17 cellular contexts compared by ENCODE assay signal in genomic region chr6:87923389-87924050, GRCh38.
DNase-seq lines count a peak whose midpoint lies in the region; ATAC-seq and TF ChIP-seq lines count a peak whose summit lies in the region.
"Had no signal": no experiment of that assay in that cellular context is flagged by ENCODE, and none has a peak within 500 bp of the region (broad histone marks: within the 10 kb centered on the region; RNA-seq: fewer than 3 reads in every experiment).

No MANE protein-coding gene starts in this region.

- no peak for ATAC-seq in GM18505 (IDR thresholded peaks at IDR 0.05; ENCODE audit: unreplicated experiment)
- no peak for ATAC-seq in central memory CD8-positive, alpha-beta T cell (replicated peaks; ENCODE audit: extremely low read depth, poor library complexity, severe bottlenecking)
- no peak for ATAC-seq in stimulated activated effector memory CD8-positive, alpha-beta T cell treated with anti-CD3 and anti-CD28 coated beads, Interleukin-12 subunit alpha, Interleukin-12 subunit beta, amount 100 ng/mL, for 72 hours
- ATAC-seq: GM23338, HepG2 had no signal

- 83 to 89% methylated on average over 7 of the region's 7 CpGs for WGBS in esophagus squamous epithelium, 2 donors

- H3K36me3 ChIP-seq in esophagus squamous epithelium = no peaks in the 10 kb centered on the region

- DNase-seq in NAMALWA (ENCODE audit: low spot score) (peak; percentile 74), SKM-1 (lab: John Stamatoyannopoulos, UW; ENCODE audit: unreplicated experiment) (no peak), HUDEP-2 (lab: John Stamatoyannopoulos, UW; ENCODE audit: unreplicated experiment in 76 of 76) (no peak), CD1c-positive myeloid dendritic cell (ENCODE audit: extremely low spot score) (no peak), esophagus squamous epithelium (lab: John Stamatoyannopoulos, UW) (no peak)
- no peak for DNase-seq in central memory CD8-positive, alpha-beta T cell (ENCODE audit: low spot score in 2 of 2)
- no peak for DNase-seq in stimulated activated effector memory CD8-positive, alpha-beta T cell treated with anti-CD3 and anti-CD28 coated beads, Interleukin-12 subunit alpha, Interleukin-12 subunit beta, amount 100 ng/mL, for 72 hours (ENCODE audit: low spot score in 2 of 2)
- DNase-seq: DMS79, HCEC 1CT, KG1, NCI-H1092, NCI-H1436 treated with DMSO at 0.1 percent for 48 hours had no signal

- H3K4me1 Mint-ChIP-seq in central memory CD8-positive, alpha-beta T cell = peaks cover 34% of the 10 kb centered on the region
- peaks cover 53% of the 10 kb centered on the region for H3K4me1 Mint-ChIP-seq in stimulated activated effector memory CD8-positive, alpha-beta T cell treated with anti-CD3 and anti-CD28 coated beads, Interleukin-12 subunit alpha, Interleukin-12 subunit beta, amount 100 ng/mL, for 72 hours

- H3K27ac Mint-ChIP-seq in central memory CD8-positive, alpha-beta T cell (ENCODE audit: low read depth) = peak overlapping the region; percentile 54
- H3K27ac Mint-ChIP-seq in stimulated activated effector memory CD8-positive, alpha-beta T cell treated with anti-CD3 and anti-CD28 coated beads, Interleukin-12 subunit alpha, Interleukin-12 subunit beta, amount 100 ng/mL, for 72 hours = peak overlapping the region; percentile 10
- H3K27ac Mint-ChIP-seq: GM23338 had no signal

- no peak overlapping the region for H3K4me3 ChIP-seq in esophagus squamous epithelium
- H3K4me3 ChIP-seq: GM23338, SK-N-MC had no signal

- no peaks in the 10 kb centered on the region for H3K9me3 ChIP-seq in esophagus squamous epithelium

- H3K27me3 ChIP-seq in esophagus squamous epithelium = no peaks in the 10 kb centered on the region

- intact Hi-C loops in esophagus squamous epithelium (cut with DNase I) = no loop called here

- peaks cover 28% of the 10 kb centered on the region for H3K27me3 Mint-ChIP-seq in central memory CD8-positive, alpha-beta T cell

- H3K4me1 ChIP-seq in esophagus squamous epithelium = peaks cover 0 to 8% (median 0%) of the 10 kb centered on the region in 3 donors

- no peaks in the 10 kb centered on the region for H3K9me3 Mint-ChIP-seq in central memory CD8-positive, alpha-beta T cell
- no peaks in the 10 kb centered on the region for H3K9me3 Mint-ChIP-seq in stimulated activated effector memory CD8-positive, alpha-beta T cell treated with anti-CD3 and anti-CD28 coated beads, Interleukin-12 subunit alpha, Interleukin-12 subunit beta, amount 100 ng/mL, for 72 hours
- H3K9me3 Mint-ChIP-seq: GM23338 had no signal

- TF ChIP-seq POLR2A in GM18505 (IDR thresholded peaks at IDR 0.05; ENCODE audit: borderline replicate concordance, extremely low read depth, insufficient read depth, insufficient read length) = peak; percentile 3
- no peak for TF ChIP-seq POLR2A in esophagus squamous epithelium (IDR thresholded peaks at IDR 0.05)

- H3K36me3 Mint-ChIP-seq in central memory CD8-positive, alpha-beta T cell (ENCODE audit: insufficient read depth) = peaks cover 1% of the 10 kb centered on the region
- no peaks in the 10 kb centered on the region for H3K36me3 Mint-ChIP-seq in stimulated activated effector memory CD8-positive, alpha-beta T cell treated with anti-CD3 and anti-CD28 coated beads, Interleukin-12 subunit alpha, Interleukin-12 subunit beta, amount 100 ng/mL, for 72 hours

- no peak overlapping the region for H3K27ac ChIP-seq in esophagus squamous epithelium
- H3K27ac ChIP-seq: C4-2B, SK-N-MC had no signal

- no peak for TF ChIP-seq CTCF in esophagus squamous epithelium (IDR thresholded peaks at IDR 0.05)

- H3K4me3 Mint-ChIP-seq in central memory CD8-positive, alpha-beta T cell = no peak overlapping the region
- H3K4me3 Mint-ChIP-seq in stimulated activated effector memory CD8-positive, alpha-beta T cell treated with anti-CD3 and anti-CD28 coated beads, Interleukin-12 subunit alpha, Interleukin-12 subunit beta, amount 100 ng/mL, for 72 hours = no peak overlapping the region
- H3K4me3 Mint-ChIP-seq: GM23338 had no signal
